ENCODE assay signal across 15 cellular contexts in genomic region chr5:79143684-79144379, GRCh38. TPM values are rescaled to one million over a fixed set of nuclear protein-coding genes. Genes with fewer than 3 reads are reported as not detected.
DNase-seq lines count a peak whose midpoint lies in the region; ATAC-seq, FAIRE-seq and TF ChIP-seq lines count a peak whose summit lies in the region.
"Had no signal": no experiment of that assay in that cellular context is flagged by ENCODE, and none has a peak within 500 bp of the region (broad histone marks: within the 10 kb centered on the region; RNA-seq: fewer than 3 reads in every experiment).

No MANE protein-coding gene starts in this region.

- H3K36me3 Mint-ChIP-seq in GM23338 (ENCODE audit: low read depth) = peaks cover 7% of the 10 kb centered on the region
- H3K36me3 Mint-ChIP-seq in endodermal cell (ENCODE audit: low read depth) = peaks cover 4% of the 10 kb centered on the region
- H3K36me3 Mint-ChIP-seq in osteocyte (ENCODE audit: unreplicated experiment) = no peaks in the 10 kb centered on the region
- no peaks in the 10 kb centered on the region for H3K36me3 Mint-ChIP-seq in activated naive CD4-positive, alpha-beta T cell treated with anti-CD3 and anti-CD28 coated beads for 36 hours (ENCODE audit: low read depth)
- H3K36me3 Mint-ChIP-seq: immature natural killer cell had no signal

- H3K4me2 ChIP-seq in GM23338 = no peak overlapping the region

- CTCF ChIA-PET in activated naive CD4-positive, alpha-beta T cell treated with anti-CD3 and anti-CD28 coated beads for 36 hours (lab: Charles Lee) = interaction anchor here (1.5 to 3.4 kb wide), 3 partner anchors 9 to 119 kb away, joined by 3 to 19 read pairs (median 6); no protein-coding TSS in a partner anchor

- H3F3A ChIP-seq in GM23338 (replicated peaks; ENCODE audit: low read depth) = no peaks in the 10 kb centered on the region; the same call in 1 of the 2 replicates

- H3K4me1 ChIP-seq in GM23338 (ENCODE audit: insufficient read depth) (peaks cover 18% of the 10 kb centered on the region), endodermal cell (ENCODE audit: control insufficient read depth, insufficient read depth, low read length) (no peaks in the 10 kb centered on the region)

- H3K9me2 ChIP-seq in GM23338 (ENCODE audit: insufficient read depth) = peaks cover 19% of the 10 kb centered on the region

- H3K9me3 Mint-ChIP-seq in GM23338 (peaks cover 12% of the 10 kb centered on the region), endodermal cell (peaks cover 13% of the 10 kb centered on the region), osteocyte (ENCODE audit: unreplicated experiment) (no peaks in the 10 kb centered on the region)
- H3K9me3 Mint-ChIP-seq in activated naive CD4-positive, alpha-beta T cell treated with anti-CD3 and anti-CD28 coated beads for 36 hours = peaks cover 7% of the 10 kb centered on the region
- H3K9me3 Mint-ChIP-seq: central memory CD8-positive, alpha-beta T cell; immature natural killer cell had no signal

- no peaks in the 10 kb centered on the region for H3K27me3 Mint-ChIP-seq in GM23338 (ENCODE audit: insufficient read depth, low read depth, poor library complexity)
- H3K27me3 Mint-ChIP-seq in endodermal cell (ENCODE audit: insufficient read depth) = no peaks in the 10 kb centered on the region
- peaks cover 32% of the 10 kb centered on the region for H3K27me3 Mint-ChIP-seq in osteocyte (ENCODE audit: unreplicated experiment)
- H3K27me3 Mint-ChIP-seq in activated naive CD4-positive, alpha-beta T cell treated with anti-CD3 and anti-CD28 coated beads for 36 hours (ENCODE audit: low read depth) = peaks cover 8% of the 10 kb centered on the region

- H3K27ac ChIP-seq in GM23338 (ENCODE audit: low read depth) = no peak overlapping the region
- no peak overlapping the region for H3K27ac ChIP-seq in endodermal cell (ENCODE audit: low read depth, low read length)
- H3K27ac ChIP-seq: esophagus squamous epithelium had no signal

- H3K79me2 ChIP-seq in GM23338 (replicated peaks; ENCODE audit: insufficient read depth) = no peaks in the 10 kb centered on the region

- H3K4me3 Mint-ChIP-seq in GM23338 = no peak overlapping the region
- H3K4me3 Mint-ChIP-seq in endodermal cell = no peak overlapping the region
- H3K4me3 Mint-ChIP-seq in osteocyte (ENCODE audit: unreplicated experiment) = no peak overlapping the region
- H3K4me3 Mint-ChIP-seq in activated naive CD4-positive, alpha-beta T cell treated with anti-CD3 and anti-CD28 coated beads for 36 hours = no peak overlapping the region
- H3K4me3 Mint-ChIP-seq: central memory CD8-positive, alpha-beta T cell; IgD-negative memory B cell; immature natural killer cell had no signal

- H2AFZ ChIP-seq in GM23338 = peak overlapping the region; percentile 90

- no peaks in the 10 kb centered on the region for H4K20me1 ChIP-seq in GM23338 (replicated peaks; ENCODE audit: insufficient read depth)

- peaks cover 21% of the 10 kb centered on the region for H3K4me1 Mint-ChIP-seq in GM23338
- peaks cover 20% of the 10 kb centered on the region for H3K4me1 Mint-ChIP-seq in endodermal cell
- peaks cover 2% of the 10 kb centered on the region for H3K4me1 Mint-ChIP-seq in osteocyte (ENCODE audit: unreplicated experiment)
- H3K4me1 Mint-ChIP-seq in activated naive CD4-positive, alpha-beta T cell treated with anti-CD3 and anti-CD28 coated beads for 36 hours (ENCODE audit: low read depth) = no peaks in the 10 kb centered on the region
- H3K4me1 Mint-ChIP-seq: central memory CD8-positive, alpha-beta T cell; IgD-negative memory B cell; immature natural killer cell had no signal

- WGBS in endodermal cell (ENCODE audit: insufficient coverage in 1 of 2, insufficient read length in 1 of 2), 2 experiments = 84 to 95% methylated on average over 2 to 6 of the region's 6 CpGs

- no peak overlapping the region for H3K9ac ChIP-seq in endodermal cell (ENCODE audit: extremely low read depth, low read length, poor library complexity, severe bottlenecking)

- DNase-seq in GM23338 (ENCODE audit: low spot score) = no peak
- peak; percentile 54 for DNase-seq in RCC 7860 (ENCODE audit: low spot score)
- no peak for DNase-seq in endodermal cell
- peak; percentile 53 for DNase-seq in osteocyte (ENCODE audit: extremely low spot score, unreplicated experiment)
- no peak for DNase-seq in NCI-H510A (lab: John Stamatoyannopoulos, UW)
- DNase-seq in activated naive CD4-positive, alpha-beta T cell treated with anti-CD3 and anti-CD28 coated beads for 36 hours = no peak
- DNase-seq: activated effector memory CD4-positive, alpha-beta T cell treated with anti-CD3 and anti-CD28 coated beads, Interleukin-2, amount 50 U/mL, for 16 hours; esophagus squamous epithelium; immature natural killer cell; NCI-H1694 had no signal

- H3K36me3 ChIP-seq in GM23338 (ENCODE audit: insufficient read depth) = no peaks in the 10 kb centered on the region
- H3K36me3 ChIP-seq in endodermal cell (ENCODE audit: control insufficient read depth, insufficient read depth, low read length) = no peaks in the 10 kb centered on the region
- H3K36me3 ChIP-seq: esophagus squamous epithelium had no signal

- H3K27me3 ChIP-seq in GM23338 (ENCODE audit: insufficient read depth) (no peaks in the 10 kb centered on the region), endodermal cell (ENCODE audit: control insufficient read depth, insufficient read depth, low read length, poor library complexity, severe bottlenecking) (no peaks in the 10 kb centered on the region)
- H3K27me3 ChIP-seq: esophagus squamous epithelium had no signal

- no peak for TF ChIP-seq CTCF in GM23338 (conservative IDR thresholded peaks at IDR 0.05; ENCODE audit: low read depth in 2 of 2)
- TF ChIP-seq CTCF in endodermal cell (conservative IDR thresholded peaks at IDR 0.05) = no peak
- TF ChIP-seq CTCF in osteocyte (IDR thresholded peaks at IDR 0.05) = no peak

- intact Hi-C loops in activated naive CD4-positive, alpha-beta T cell treated with anti-CD3 and anti-CD28 coated beads for 36 hours (cut with micrococcal nuclease) = no loop called here

- ATAC-seq in GM23338 (no peak), GM21360 (IDR thresholded peaks at IDR 0.05; ENCODE audit: unreplicated experiment) (no peak), HG02884 (IDR thresholded peaks at IDR 0.05; ENCODE audit: unreplicated experiment) (no peak)

- no peak for FAIRE-seq in RCC 7860 (lab: Jason Lieb, UNC)

- H3K27ac Mint-ChIP-seq in GM23338 (peak overlapping the region; percentile 45), endodermal cell (peak overlapping the region; percentile 15), osteocyte (ENCODE audit: unreplicated experiment) (no peak overlapping the region)
- no peak overlapping the region for H3K27ac Mint-ChIP-seq in activated naive CD4-positive, alpha-beta T cell treated with anti-CD3 and anti-CD28 coated beads for 36 hours
- H3K27ac Mint-ChIP-seq: IgD-negative memory B cell, immature natural killer cell had no signal

- peaks cover 16% of the 10 kb centered on the region for H3K9me3 ChIP-seq in endodermal cell (ENCODE audit: control insufficient read depth, low read length)
- H3K9me3 ChIP-seq: esophagus squamous epithelium had no signal

- H3K4me3 ChIP-seq in GM23338 = no peak overlapping the region
- H3K4me3 ChIP-seq in endodermal cell (ENCODE audit: low read length) = no peak overlapping the region
- H3K4me3 ChIP-seq: esophagus squamous epithelium had no signal

RNA-seq across cellular contexts. Expression of gene BHMT, which starts 32.2 kb away (rescaled TPM):
- 2.3 and 4.2 TPM in 2 replicates for total RNA-seq in GM23338 (2014; rRNA removed; shearing (Covaris generic))
- 1.4 and 2.6 TPM in 2 replicates for polyA plus RNA-seq in GM23338 (2016; fragmentation: Nextera tagmentation; extraction: Ambion mirVana)
- total RNA-seq in endodermal cell = 1 to 10 TPM in 1 of 2 donors, under 1 TPM in 1; 0.81 to 1.3 TPM
- polyA plus RNA-seq in endodermal cell (2013, experiment 1 of 2) = not detected
- not detected for polyA plus RNA-seq in endodermal cell (2013, experiment 2 of 2)
- not detected in 2 replicates for total RNA-seq in osteocyte
- not detected for total RNA-seq in activated naive CD4-positive, alpha-beta T cell treated with anti-CD3 and anti-CD28 coated beads for 36 hours
- total RNA-seq: T-helper 1 cell treated with Interleukin-12 subunit alpha and Interleukin-12 subunit beta and Interleukin-4 antibody, amounts not matched to agents 30 ng/mL and 1 ng/mL, for 36 hours had no signal
- polyA plus RNA-seq: IgD-negative memory B cell, immature natural killer cell had no signal

Comparison
In these comparisons a context has a peak if more than half of its experiments do, and no peak if none do; other contexts are left out.
1. DNase-seq: peak in RCC 7860 (single experiment) and osteocyte (single experiment); none in GM23338 (single experiment), endodermal cell (single experiment), NCI-H510A (single experiment) and activated naive CD4-positive, alpha-beta T cell treated with anti-CD3 and anti-CD28 coated beads for 36 hours (single experiment).
2. H3K27ac Mint-ChIP-seq: peak in GM23338 (single experiment) and endodermal cell (single experiment); none in osteocyte (single experiment) and activated naive CD4-positive, alpha-beta T cell treated with anti-CD3 and anti-CD28 coated beads for 36 hours (single experiment).